ENCODE assay signal across 18 cellular contexts in genomic region chr2:156253765-156254164, GRCh38.
A peak's percentile ranks its signal among the peaks of the same experiment; 100 is the strongest.
DNase-seq lines count a peak whose midpoint lies in the region; ATAC-seq and TF ChIP-seq lines count a peak whose summit lies in the region.
"Had no signal": no experiment of that assay in that cellular context is flagged by ENCODE, and none has a peak within 500 bp of the region (broad histone marks: within the 10 kb centered on the region; RNA-seq: fewer than 3 reads in every experiment).

No MANE protein-coding gene starts in this region.

- DNase-seq in Caco-2 (no peak), left lobe of liver (ENCODE audit: low spot score) (no peak), NCI-H2171 (lab: John Stamatoyannopoulos, UW) (no peak), UCSD-AML1 (lab: John Stamatoyannopoulos, UW; ENCODE audit: unreplicated experiment) (no peak)
- DNase-seq in central memory CD8-positive, alpha-beta T cell (ENCODE audit: low spot score in 2 of 2) = no peak
- DNase-seq in naive thymus-derived CD4-positive, alpha-beta T cell = no peak
- DNase-seq: activated CD4-positive, alpha-beta T cell treated with anti-CD3 and anti-CD28 coated beads for 48 hours; activated naive CD4-positive, alpha-beta T cell treated with Interleukin-2 at 50 U/mL for 16 hours; DND-41; heart right ventricle; HFFc6; left ventricle myocardium inferior; NCI-H1930; tibial artery had no signal

- H3K36me3 ChIP-seq in Caco-2 (ENCODE audit: control insufficient read depth, insufficient read depth, low read length) (no peaks in the 10 kb centered on the region; the same call in 1 of the 2 replicates), KMS-11 (ENCODE audit: insufficient read depth) (no peaks in the 10 kb centered on the region)
- H3K36me3 ChIP-seq in naive thymus-derived CD4-positive, alpha-beta T cell (ENCODE audit: control insufficient read depth in 2 of 3, insufficient read depth in 3 of 3, low read length in 3 of 3) = no peaks in the 10 kb centered on the region
- H3K36me3 ChIP-seq: BLaER1 treated with 17β-estradiol and CSF1 and Interleukin-3, amounts not matched to agents 10 nM and 100 nM; heart right ventricle; left ventricle myocardium inferior; tibial artery had no signal

- TF ChIP-seq CTCF in Caco-2 (IDR thresholded peaks at IDR 0.05; ENCODE audit: insufficient read depth in 1 of 2, low read depth in 1 of 2, low read length in 1 of 2, severe bottlenecking in 1 of 2, unreplicated experiment in 1 of 2) (no peak), KMS-11 (conservative IDR thresholded peaks at IDR 0.05; ENCODE audit: low read depth, low read length) (no peak)

- peak overlapping the region; percentile 26 for H3K4me3 ChIP-seq in Caco-2 (ENCODE audit: low read depth, low read length)
- H3K4me3 ChIP-seq in KMS-11 (IDR thresholded peaks at IDR 0.05; ENCODE audit: insufficient read depth, low read depth, low read length) = no peak overlapping the region
- no peak overlapping the region for H3K4me3 ChIP-seq in naive thymus-derived CD4-positive, alpha-beta T cell (ENCODE audit: low read length)
- H3K4me3 ChIP-seq: BLaER1 treated with 17β-estradiol and CSF1 and Interleukin-3, amounts not matched to agents 10 nM and 100 nM; tibial artery had no signal

- CTCF ChIA-PET in Caco-2 (lab: Charles Lee) = no interaction called here
- CTCF ChIA-PET in naive thymus-derived CD4-positive, alpha-beta T cell (lab: Charles Lee) = no interaction called here

- POLR2A ChIA-PET in Caco-2 (lab: Charles Lee) = no interaction called here
- POLR2A ChIA-PET in naive thymus-derived CD4-positive, alpha-beta T cell (lab: Charles Lee) = no interaction called here

- H3K27me3 Mint-ChIP-seq in Caco-2 (ENCODE audit: insufficient read depth, unreplicated experiment) = no peaks in the 10 kb centered on the region
- peaks cover 34% of the 10 kb centered on the region for H3K27me3 Mint-ChIP-seq in central memory CD8-positive, alpha-beta T cell
- peaks cover 0 to 16% (median 9%) of the 10 kb centered on the region in 5 donors for H3K27me3 Mint-ChIP-seq in naive thymus-derived CD4-positive, alpha-beta T cell

- BruUV-seq in Caco-2 (replicated peaks; lab: Mats Ljungman, UMichigan) = TSS peak; percentile 46

- H3K79me2 ChIP-seq in KMS-11 (ENCODE audit: insufficient read depth, low read depth) = peaks cover 10% of the 10 kb centered on the region; the same call in 1 of the 2 replicates

- ATAC-seq in central memory CD8-positive, alpha-beta T cell (replicated peaks; ENCODE audit: extremely low read depth, poor library complexity, severe bottlenecking) = no peak
- ATAC-seq in naive thymus-derived CD4-positive, alpha-beta T cell = no peak
- ATAC-seq in left lobe of liver = no peak
- ATAC-seq in HG02885 (IDR thresholded peaks at IDR 0.05; ENCODE audit: poor library complexity, unreplicated experiment) = no peak
- ATAC-seq: heart right ventricle had no signal

- peak overlapping the region; percentile 48; the same call in 1 of the 2 replicates for H2AFZ ChIP-seq in KMS-11 (ENCODE audit: low read depth)

- H3K4me3 Mint-ChIP-seq in Caco-2 (ENCODE audit: unreplicated experiment) = peak overlapping the region; percentile 80
- peak overlapping the region; percentile 59 for H3K4me3 Mint-ChIP-seq in central memory CD8-positive, alpha-beta T cell
- peak overlapping the region in 7 of 10 donors; percentile 42 to 83 (median 75) for H3K4me3 Mint-ChIP-seq in naive thymus-derived CD4-positive, alpha-beta T cell
- H3K4me3 Mint-ChIP-seq: HFFc6 had no signal

- H3K27ac ChIP-seq in KMS-11 = peak overlapping the region; percentile 87
- no peak overlapping the region for H3K27ac ChIP-seq in naive thymus-derived CD4-positive, alpha-beta T cell (ENCODE audit: low read depth, low read length)
- H3K27ac ChIP-seq: BLaER1 treated with 17β-estradiol and CSF1 and Interleukin-3, amounts not matched to agents 10 nM and 100 nM; heart right ventricle; HL-60; left ventricle myocardium inferior; tibial artery had no signal

- H3K27ac Mint-ChIP-seq in Caco-2 (ENCODE audit: unreplicated experiment) = peak overlapping the region; percentile 95
- no peak overlapping the region for H3K27ac Mint-ChIP-seq in central memory CD8-positive, alpha-beta T cell (ENCODE audit: low read depth)
- peak overlapping the region in 2 of 9 donors; percentile 7 to 88 for H3K27ac Mint-ChIP-seq in naive thymus-derived CD4-positive, alpha-beta T cell
- H3K27ac Mint-ChIP-seq: HFFc6 had no signal

- H3K36me3 Mint-ChIP-seq in Caco-2 (ENCODE audit: insufficient read depth, unreplicated experiment) = peaks cover 4% of the 10 kb centered on the region
- H3K36me3 Mint-ChIP-seq in central memory CD8-positive, alpha-beta T cell (ENCODE audit: insufficient read depth) = no peaks in the 10 kb centered on the region
- peaks cover 0 to 3% (median 0%) of the 10 kb centered on the region in 5 donors for H3K36me3 Mint-ChIP-seq in naive thymus-derived CD4-positive, alpha-beta T cell

- H4K20me1 ChIP-seq in KMS-11 (ENCODE audit: insufficient read depth) = no peaks in the 10 kb centered on the region
- H4K20me1 ChIP-seq: BLaER1 treated with 17β-estradiol and CSF1 and Interleukin-3, amounts not matched to agents 10 nM and 100 nM had no signal

- peaks cover 8% of the 10 kb centered on the region for H3K4me1 Mint-ChIP-seq in Caco-2 (ENCODE audit: low read depth, unreplicated experiment)
- H3K4me1 Mint-ChIP-seq in central memory CD8-positive, alpha-beta T cell = no peaks in the 10 kb centered on the region
- peaks cover 0 to 6% (median 0%) of the 10 kb centered on the region in 7 donors for H3K4me1 Mint-ChIP-seq in naive thymus-derived CD4-positive, alpha-beta T cell

- peaks cover 6% of the 10 kb centered on the region for H3K4me1 ChIP-seq in Caco-2
- peaks cover 11% of the 10 kb centered on the region for H3K4me1 ChIP-seq in KMS-11 (ENCODE audit: low read depth, poor library complexity, severe bottlenecking)
- H3K4me1 ChIP-seq in naive thymus-derived CD4-positive, alpha-beta T cell (ENCODE audit: control insufficient read depth in 2 of 2, insufficient read depth in 2 of 2, low read length in 2 of 2) = no peaks in the 10 kb centered on the region
- H3K4me1 ChIP-seq: BLaER1 treated with 17β-estradiol and CSF1 and Interleukin-3, amounts not matched to agents 10 nM and 100 nM; heart right ventricle; left ventricle myocardium inferior; tibial artery had no signal

- H3K27me3 ChIP-seq in Caco-2 (replicated peaks; ENCODE audit: control insufficient read depth, insufficient read depth, low read length) (no peaks in the 10 kb centered on the region), KMS-11 (ENCODE audit: insufficient read depth, low read depth) (no peaks in the 10 kb centered on the region)
- H3K27me3 ChIP-seq in naive thymus-derived CD4-positive, alpha-beta T cell (ENCODE audit: control insufficient read depth in 2 of 2, insufficient read depth in 2 of 2, low read length in 2 of 2) = no peaks in the 10 kb centered on the region
- H3K27me3 ChIP-seq: BLaER1 treated with 17β-estradiol and CSF1 and Interleukin-3, amounts not matched to agents 10 nM and 100 nM; heart right ventricle; tibial artery had no signal

- peak overlapping the region; percentile 86 for H3K9ac ChIP-seq in KMS-11
- H3K9ac ChIP-seq: BLaER1 treated with 17β-estradiol and CSF1 and Interleukin-3, amounts not matched to agents 10 nM and 100 nM had no signal

- H3K9me3 Mint-ChIP-seq in Caco-2 (ENCODE audit: unreplicated experiment) = peaks cover 13% of the 10 kb centered on the region
- no peaks in the 10 kb centered on the region for H3K9me3 Mint-ChIP-seq in central memory CD8-positive, alpha-beta T cell
- H3K9me3 Mint-ChIP-seq in naive thymus-derived CD4-positive, alpha-beta T cell = peaks cover 0 to 5% (median 0%) of the 10 kb centered on the region in 11 donors

- H3K9me3 ChIP-seq in Caco-2 = no peaks in the 10 kb centered on the region
- H3K9me3 ChIP-seq in naive thymus-derived CD4-positive, alpha-beta T cell (ENCODE audit: control insufficient read depth in 2 of 3, low read length in 3 of 3) = no peaks in the 10 kb centered on the region
- H3K9me3 ChIP-seq: BLaER1 treated with 17β-estradiol and CSF1 and Interleukin-3, amounts not matched to agents 10 nM and 100 nM; left ventricle myocardium inferior; tibial artery had no signal

- intact Hi-C loops in Caco-2 (cut with micrococcal nuclease; ENCODE audit: unreplicated experiment) = loop anchor here (5.0 kb wide), 1 partner anchor 79 kb away; the partner anchor contains the start of gene NR4A2
- intact Hi-C loops in naive thymus-derived CD4-positive, alpha-beta T cell (cut with micrococcal nuclease) = loop anchor here (1.0 to 5.0 kb wide), 2 partner anchors 79 to 148 kb away; partner anchors contain the start of gene NR4A2 (in 1 of the 2)

- peak overlapping the region; percentile 46 for H3K4me2 ChIP-seq in KMS-11
- H3K4me2 ChIP-seq: BLaER1 treated with 17β-estradiol and CSF1 and Interleukin-3, amounts not matched to agents 10 nM and 100 nM had no signal
